In the genomic region with DNA sequence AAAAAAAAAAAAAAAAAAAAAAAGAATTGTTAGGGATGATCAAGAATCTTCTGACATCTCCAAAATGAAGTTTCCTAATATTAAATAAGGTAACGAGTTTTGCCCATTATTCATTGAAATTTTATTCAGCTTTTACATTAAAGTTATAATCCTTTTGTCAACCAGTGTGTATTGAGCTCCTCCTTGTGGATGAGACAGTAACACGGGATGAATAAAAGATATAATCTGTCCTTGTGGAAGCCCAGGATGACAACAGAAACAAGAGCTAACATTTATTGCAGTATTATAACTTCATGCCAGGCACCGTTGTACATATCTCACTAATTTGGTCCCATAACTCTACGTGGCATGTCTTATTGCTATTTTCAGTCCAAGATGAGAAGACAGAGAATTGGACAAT, we compare ENCODE assay signal across 13 cellular contexts. TPM values are rescaled to one million over a fixed set of nuclear protein-coding genes. Genes with fewer than 3 reads are reported as not detected.
DNase-seq lines count a peak whose midpoint lies in the region; ATAC-seq, FAIRE-seq and TF ChIP-seq lines count a peak whose summit lies in the region.
"Had no signal": no experiment of that assay in that cellular context is flagged by ENCODE, and none has a peak within 500 bp of the region (broad histone marks: within the 10 kb centered on the region; RNA-seq: fewer than 3 reads in every experiment).

No MANE protein-coding gene starts in this region.

- TF ChIP-seq CTCF in AG09309 (IDR thresholded peaks at IDR 0.05; ENCODE audit: control insufficient read depth, insufficient read depth, low read depth, low read length, missing control alignments) (peak; percentile 72), HL-60 (IDR thresholded peaks at IDR 0.05; ENCODE audit: insufficient read depth, low read length) (peak; percentile 2), WERI-Rb-1 (IDR thresholded peaks at IDR 0.05; ENCODE audit: low read depth, low read length) (peak; percentile 29; the same call in 1 of the 2 replicates), kidney epithelial cell (IDR thresholded peaks at IDR 0.05; ENCODE audit: insufficient read depth, low read length, poor library complexity, severe bottlenecking) (peak; percentile 25)

- FAIRE-seq in GM12891 (lab: Jason Lieb, UNC), result no peak

- no peaks in the 10 kb centered on the region for H3K9me3 ChIP-seq in WERI-Rb-1 (ENCODE audit: severe bottlenecking)

- H3K27me3 ChIP-seq in HL-60 (ENCODE audit: insufficient read depth, poor library complexity, severe bottlenecking), result no peaks in the 10 kb centered on the region
- H3K27me3 ChIP-seq in WERI-Rb-1 (ENCODE audit: insufficient read depth, low read depth, severe bottlenecking), result no peaks in the 10 kb centered on the region
- H3K27me3 ChIP-seq in kidney epithelial cell (ENCODE audit: control insufficient read depth, insufficient read depth, low read length), result no peaks in the 10 kb centered on the region

- H3K36me3 ChIP-seq in WERI-Rb-1 (no peaks in the 10 kb centered on the region), kidney epithelial cell (ENCODE audit: control insufficient read depth, insufficient read depth, low read length) (no peaks in the 10 kb centered on the region)

- TF ChIP-seq POLR2A in GM12891 (IDR thresholded peaks at IDR 0.05; ENCODE audit: low read depth, low read length), result no peak

- DNase-seq in AG09309 (ENCODE audit: low read depth) (peak; percentile 52), HL-60 (ENCODE audit: low read depth in 1 of 2, low spot score in 1 of 2) (no peak), WERI-Rb-1 (no peak), kidney epithelial cell (ENCODE audit: low read depth) (no peak), GM12891 (ENCODE audit: insufficient read length, low spot score) (no peak), COLO668 (lab: John Stamatoyannopoulos, UW; ENCODE audit: unreplicated experiment) (no peak)
- DNase-seq: activated CD8-positive, alpha-beta memory T cell treated with anti-CD3 and anti-CD28 coated beads for 24 hours; NCI-H1436 had no signal

- H3K4me3 ChIP-seq in AG09309 (ENCODE audit: control insufficient read depth, low read depth, low read length), result no peak overlapping the region
- no peak overlapping the region for H3K4me3 ChIP-seq in HL-60 (replicated peaks; ENCODE audit: insufficient read depth, low read length)
- no peak overlapping the region for H3K4me3 ChIP-seq in WERI-Rb-1 (ENCODE audit: low read depth, low read length)
- no peak overlapping the region for H3K4me3 ChIP-seq in kidney epithelial cell (ENCODE audit: low read depth, low read length)

- no peak overlapping the region for H3K27ac ChIP-seq in HL-60 (replicated peaks)
- no peak overlapping the region for H3K27ac ChIP-seq in WERI-Rb-1

- no peak for ATAC-seq in HG02884 (IDR thresholded peaks at IDR 0.05; ENCODE audit: unreplicated experiment)
- ATAC-seq in HG02759 (IDR thresholded peaks at IDR 0.05; ENCODE audit: unreplicated experiment), result no peak

TF ChIP-seq in GM12891, 5 proteins besides CTCF, POLR2A, EP300 and RAD21:
- TF ChIP-seq POU2F2 (IDR thresholded peaks at IDR 0.05; ENCODE audit: low read depth, low read length) (no peak), PAX5 (IDR thresholded peaks at IDR 0.05; ENCODE audit: insufficient read depth, low read length, severe bottlenecking) (no peak), TAF1 (IDR thresholded peaks at IDR 0.05; ENCODE audit: low read depth, low read length) (no peak), POLR2AphosphoS5 (IDR thresholded peaks at IDR 0.05; ENCODE audit: low read depth, low read length) (no peak), SPI1 (IDR thresholded peaks at IDR 0.05; ENCODE audit: low read depth, low read length) (no peak)
TF ChIP-seq in GM12891: peak in this region for 0.

RNA-seq across cellular contexts. Expression of a gene that starts 33.4 kb away (rescaled TPM):
- 2.2 and 3.1 TPM in 2 replicates for total RNA-seq in kidney epithelial cell
- 0.06 TPM for polyA plus RNA-seq in GM12891 (2012; ENCODE audit: low read depth, missing spikeins)
- total RNA-seq: cardiac septum, G401, pulmonary artery endothelial cell had no signal

RNA-seq across cellular contexts. Expression of a gene that starts 39.0 kb away (rescaled TPM):
- total RNA-seq in kidney epithelial cell, result not detected in 2 replicates
- not detected for polyA plus RNA-seq in GM12891 (2012; ENCODE audit: low read depth, missing spikeins)
- total RNA-seq: cardiac septum, G401, pulmonary artery endothelial cell had no signal

Comparison
In these comparisons a context has a peak if more than half of its experiments do, and no peak if none do; other contexts are left out.
1. CTCF ChIP-seq: peak in every context shown above with its lines; median percentile 72 in AG09309; 29 in WERI-Rb-1; 25 in kidney epithelial cell; 2 in HL-60.